ENCODE assay signal across 29 cellular contexts in the genomic region with DNA sequence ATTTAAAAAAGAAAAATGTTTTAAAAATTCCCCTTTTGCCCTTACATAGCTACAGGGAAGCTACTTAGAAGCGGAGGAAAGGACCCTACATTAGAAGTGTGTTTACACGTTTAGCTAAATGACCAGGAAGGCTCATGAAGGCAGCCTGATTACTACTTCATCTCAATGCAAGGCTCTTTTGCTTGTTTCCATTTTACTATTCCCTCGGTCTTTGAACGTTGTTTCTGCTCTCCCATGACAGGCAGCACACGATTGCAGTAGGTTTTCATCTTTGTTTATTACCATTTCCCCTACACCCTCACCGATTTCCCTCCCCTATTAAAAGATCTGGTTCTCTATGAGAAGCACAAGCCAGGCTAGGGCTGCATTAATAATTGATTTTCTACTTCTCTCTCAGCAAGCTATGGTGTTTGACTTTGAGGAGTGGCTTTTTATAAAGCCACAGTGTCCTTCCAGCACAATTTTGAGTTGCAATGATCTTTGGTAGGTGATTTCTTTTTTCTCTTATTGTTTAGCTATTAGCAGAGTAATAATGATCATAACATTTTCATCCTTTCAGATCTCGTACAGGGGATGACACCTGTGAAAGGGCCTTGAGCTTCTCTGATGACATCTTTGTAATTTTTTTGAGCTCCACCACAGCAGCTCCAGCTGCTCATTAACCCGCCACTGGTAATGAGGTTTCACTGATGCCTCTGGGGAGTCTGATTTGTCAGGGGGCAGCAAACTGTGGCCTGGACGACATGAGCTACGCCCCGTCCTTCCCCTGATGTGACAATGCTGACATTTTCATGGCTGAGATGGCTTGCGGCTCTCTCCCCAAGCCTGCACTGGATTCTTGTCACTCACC.
DNase-seq lines count a peak whose midpoint lies in the region; ATAC-seq, FAIRE-seq and TF ChIP-seq lines count a peak whose summit lies in the region.
"Had no signal": no experiment of that assay in that cellular context is flagged by ENCODE, and none has a peak within 500 bp of the region (broad histone marks: within the 10 kb centered on the region; RNA-seq: fewer than 3 reads in every experiment).

No MANE protein-coding gene starts in this region.

- H3K27me3 ChIP-seq in GM06990 (replicated peaks; ENCODE audit: control insufficient read depth, insufficient read depth, low read length) (no peaks in the 10 kb centered on the region), pancreas (no peaks in the 10 kb centered on the region), dorsolateral prefrontal cortex (peaks cover 0 to 4% (median 0%) of the 10 kb centered on the region in 45 donors)
- H3K27me3 ChIP-seq: breast epithelium, colonic mucosa, foreskin keratinocyte, vagina had no signal

- no peak for TF ChIP-seq CTCF in GM06990 (IDR thresholded peaks at IDR 0.05; ENCODE audit: insufficient read depth, low read length, poor library complexity, severe bottlenecking)
- TF ChIP-seq CTCF in pancreas (IDR thresholded peaks at IDR 0.05), result no peak
- no peak for TF ChIP-seq CTCF in dorsolateral prefrontal cortex (IDR thresholded peaks at IDR 0.05 in 54 of 56, conservative IDR thresholded peaks at IDR 0.05 in 2 of 56; ENCODE audit: low read depth in 1 of 56, partially characterized antibody in 56 of 56)

- peak; percentile 89 for ATAC-seq in GM19397 (IDR thresholded peaks at IDR 0.05; ENCODE audit: unreplicated experiment)
- peak; percentile 65 for ATAC-seq in HG03196 (IDR thresholded peaks at IDR 0.05; ENCODE audit: unreplicated experiment)
- no peak for ATAC-seq in pancreas
- ATAC-seq in HG02642 (IDR thresholded peaks at IDR 0.05; ENCODE audit: poor library complexity, unreplicated experiment), result no peak
- ATAC-seq: activated CD8-positive, alpha-beta memory T cell treated with anti-CD3 and anti-CD28 coated beads, Interleukin-2, amount 10 ng/mL, durations not matched to agents 7 days and 5 days; esophagus mucosa; foreskin keratinocyte; natural killer cell treated with Interleukin-12 subunit alpha and Interleukin-12 subunit beta and Interleukin-15 and Interleukin-18, amount 100 ng/mL, for 72 hours had no signal

- H3K4me3 ChIP-seq in GM06990 (replicated peaks; ENCODE audit: low read depth, low read length) (no peak overlapping the region), pancreas (no peak overlapping the region), dorsolateral prefrontal cortex (no peak overlapping the region)
- H3K4me3 ChIP-seq: breast epithelium, colonic mucosa, left ventricle myocardium inferior, SK-N-MC, thoracic aorta, vagina had no signal

- FAIRE-seq in pancreas (lab: Jason Lieb, UNC), result no peak

- POLR2A ChIA-PET in HEK293T (lab: Yijun Ruan, JAX), result no interaction called here

- H3K36me3 ChIP-seq in GM06990 (ENCODE audit: control insufficient read depth, insufficient read depth, low read length) (no peaks in the 10 kb centered on the region), pancreas (no peaks in the 10 kb centered on the region)
- H3K36me3 ChIP-seq: breast epithelium, colonic mucosa, left ventricle myocardium inferior, thoracic aorta, vagina, WERI-Rb-1 had no signal

- CTCF ChIA-PET in HEK293T (lab: Yijun Ruan, JAX), result no interaction called here

- DNase-seq in GM06990 (ENCODE audit: extremely low read depth, insufficient read length) (peak; percentile 4), left kidney (ENCODE audit: low read depth, low spot score) (peak; percentile 13), pancreas (no peak), HEK293T (ENCODE audit: extremely low spot score) (no peak), dorsolateral prefrontal cortex (no peak)
- DNase-seq: activated CD4-positive, alpha-beta T cell treated with anti-CD3 and anti-CD28 coated beads, Interleukin-2, amount 10 ng/mL, durations not matched to agents 7 days and 5 days; activated CD8-positive, alpha-beta memory T cell treated with anti-CD3 and anti-CD28 coated beads, Interleukin-2, amount 10 ng/mL, durations not matched to agents 7 days and 5 days; activated naive CD4-positive, alpha-beta T cell treated with anti-CD3 and anti-CD28 coated beads, Interleukin-2, amount 10 ng/mL, durations not matched to agents 7 days and 5 days; amygdala; CD4-positive, CD25-positive, alpha-beta regulatory T cell; colonic mucosa; EL; foreskin keratinocyte; HCEC 1CT; immature natural killer cell; KG1; left ventricle myocardium inferior; MM.1S; NCI-H526; WERI-Rb-1 had no signal

- H3K9me3 ChIP-seq in pancreas, result peaks cover 0 to 5% (median 0%) of the 10 kb centered on the region in 4 donors
- H3K9me3 ChIP-seq: colonic mucosa, vagina had no signal

- intact Hi-C loops in pancreas (cut with DNase I) (no loop called here), dorsolateral prefrontal cortex (cut with DNase I) (no loop called here)

- WGBS in pancreas, 2 donors, result 41 to 44% methylated on average over 12 of the region's 12 CpGs

- H3K4me1 ChIP-seq in pancreas, result no peaks in the 10 kb centered on the region
- H3K4me1 ChIP-seq: breast epithelium, colonic mucosa, foreskin keratinocyte, left ventricle myocardium inferior, vagina had no signal

- H3K27ac ChIP-seq in pancreas, result no peak overlapping the region
- no peak overlapping the region for H3K27ac ChIP-seq in dorsolateral prefrontal cortex
- H3K27ac ChIP-seq: breast epithelium, colonic mucosa, foreskin keratinocyte, left ventricle myocardium inferior, SK-N-MC, thoracic aorta, vagina, WERI-Rb-1 had no signal

TF ChIP-seq in HEK293T, 16 proteins besides CTCF, POLR2A, EP300 and RAD21:
- TF ChIP-seq CTBP1 (IDR thresholded peaks at IDR 0.05; ENCODE audit: borderline replicate concordance) (no peak), SUZ12 (IDR thresholded peaks at IDR 0.05) (no peak), LEF1 (IDR thresholded peaks at IDR 0.05; ENCODE audit: borderline replicate concordance) (no peak), NFRKB (IDR thresholded peaks at IDR 0.05) (no peak), FOXK2 (IDR thresholded peaks at IDR 0.05) (no peak)
TF ChIP-seq in HEK293T: peak in this region for 0.

Comparison
In these comparisons a context has a peak if more than half of its experiments do, and no peak if none do; other contexts are left out.
1. DNase-seq: peak in GM06990 (single experiment) and left kidney (single experiment); none in pancreas (0 of 6), HEK293T (single experiment) and dorsolateral prefrontal cortex (0 of 10).
2. ATAC-seq: peak in GM19397 (single experiment) and HG03196 (single experiment); none in pancreas (0 of 4) and HG02642 (single experiment).